2 cellular contexts compared by ENCODE assay signal in the genomic region with DNA sequence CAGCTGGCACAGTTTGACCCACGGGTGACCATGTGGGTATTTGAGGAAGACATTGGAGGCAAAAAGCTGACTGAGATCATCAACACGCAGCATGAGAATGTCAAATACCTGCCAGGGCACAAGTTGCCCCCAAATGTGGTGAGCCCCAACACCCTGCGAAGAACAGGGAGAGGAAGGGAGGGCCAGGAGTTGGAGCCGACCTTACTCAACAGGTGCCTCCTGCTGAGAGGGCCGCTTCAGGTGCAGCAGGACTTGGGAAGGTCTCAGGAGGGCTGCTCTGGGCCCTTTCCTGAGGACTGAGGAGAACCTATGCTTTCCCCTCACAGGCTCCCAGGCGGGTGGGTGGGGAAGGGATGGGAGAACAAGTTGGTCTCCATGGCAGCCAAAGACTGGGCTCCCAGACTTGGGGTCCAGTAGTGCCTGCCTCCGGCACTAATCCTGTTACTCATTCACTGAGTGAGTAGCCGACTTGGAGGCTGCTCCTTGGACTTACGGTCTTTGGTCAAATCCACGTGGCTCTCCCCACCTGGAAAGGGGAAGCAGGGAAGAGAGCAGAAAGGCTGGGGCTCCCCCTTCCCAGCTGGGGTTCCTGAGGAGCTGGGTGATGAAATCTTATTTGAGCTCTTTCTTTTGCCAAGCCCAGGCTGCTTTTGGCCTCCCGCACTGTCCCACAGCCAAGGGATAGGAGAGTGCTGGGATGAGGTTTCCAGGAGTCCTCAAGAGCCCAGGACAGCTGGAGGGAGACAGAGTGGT.
TF ChIP-seq lines count a peak whose summit lies in the region.

No MANE protein-coding gene starts in this region.

TF ChIP-seq in WTC11, 78 proteins besides CTCF, POLR2A, EP300 and RAD21:
- TF ChIP-seq MYBL2 (CRISPR knock-in tag; IDR thresholded peaks at IDR 0.05) (no peak), GABPB1 (CRISPR knock-in tag; IDR thresholded peaks at IDR 0.05) (peak; percentile 36; the same call in 1 of the 2 replicates)

TF ChIP-seq in H1, 55 proteins besides CTCF, POLR2A, EP300 and RAD21:
- no peak for TF ChIP-seq CHD2 (IDR thresholded peaks at IDR 0.05; ENCODE audit: low read length)
- TF ChIP-seq POU5F1 (IDR thresholded peaks at IDR 0.05; ENCODE audit: low read depth, low read length) = no peak
- TF ChIP-seq SUZ12 (IDR thresholded peaks at IDR 0.05; ENCODE audit: low read length) = no peak
- TF ChIP-seq CREB1 (IDR thresholded peaks at IDR 0.05) = no peak
- TF ChIP-seq SP2 (IDR thresholded peaks at IDR 0.05; ENCODE audit: low read length) = no peak
- no peak for TF ChIP-seq GTF2F1 (IDR thresholded peaks at IDR 0.05; ENCODE audit: borderline replicate concordance, low read depth, low read length)
